In the genomic region with DNA sequence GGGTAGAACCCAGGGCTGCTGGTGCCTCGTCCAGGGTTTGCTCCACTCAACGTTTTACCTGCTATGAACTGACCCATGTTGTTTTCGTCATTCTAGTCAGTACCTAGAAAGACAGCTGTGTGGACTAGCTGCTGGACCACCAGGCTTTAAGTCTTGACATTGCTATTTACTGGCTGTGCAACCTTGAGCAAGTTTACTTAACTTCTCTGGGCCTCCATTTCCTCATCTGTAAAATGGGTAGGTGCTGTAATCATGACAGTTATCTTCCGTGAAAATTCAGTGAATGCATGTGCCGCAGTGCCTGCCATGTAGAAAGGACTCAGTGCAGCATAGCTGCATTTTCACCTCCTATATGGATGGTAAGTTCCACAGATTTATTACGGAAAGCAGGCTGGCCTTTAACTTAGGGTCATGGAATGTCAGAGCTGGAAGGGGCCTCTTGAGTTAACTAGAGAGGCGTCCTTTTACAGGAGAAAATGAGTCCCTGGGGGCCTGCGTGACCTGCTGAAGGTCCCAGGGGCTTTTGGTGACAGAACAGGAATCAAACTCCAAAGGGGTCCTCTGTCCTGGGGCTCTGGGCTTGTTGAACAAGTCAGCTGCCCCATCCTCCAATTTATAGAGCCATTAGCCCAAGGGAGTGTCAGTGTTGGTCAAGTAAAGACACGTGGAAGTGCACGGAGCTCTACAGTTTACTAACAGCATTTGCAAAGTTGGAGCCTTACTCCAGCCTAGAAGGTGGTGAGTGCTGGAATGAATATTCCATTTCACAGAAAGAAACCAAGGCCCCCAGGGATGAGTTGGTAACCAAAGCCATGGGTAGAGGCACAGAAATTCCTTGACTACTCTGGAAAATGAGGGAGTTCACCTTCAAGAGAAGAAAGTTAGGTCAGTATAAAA, we compare ENCODE assay signal across 11 cellular contexts. TPM values are rescaled to one million over a fixed set of nuclear protein-coding genes. Genes with fewer than 3 reads are reported as not detected.
DNase-seq lines count a peak whose midpoint lies in the region; ATAC-seq and TF ChIP-seq lines count a peak whose summit lies in the region.
"Had no signal": no experiment of that assay in that cellular context is flagged by ENCODE, and none has a peak within 500 bp of the region (broad histone marks: within the 10 kb centered on the region; RNA-seq: fewer than 3 reads in every experiment).

No MANE protein-coding gene starts in this region.

- no peak for TF ChIP-seq POLR2A in gastroesophageal sphincter (IDR thresholded peaks at IDR 0.05)

- H3K9me3 ChIP-seq in SJSA1 (replicated peaks): no peaks in the 10 kb centered on the region
- no peaks in the 10 kb centered on the region for H3K9me3 ChIP-seq in gastroesophageal sphincter

- no peak for TF ChIP-seq EP300 in gastroesophageal sphincter (IDR thresholded peaks at IDR 0.05)

- H3K27ac Mint-ChIP-seq in progenitor cell of endocrine pancreas: peak overlapping the region; percentile 98
- H3K27ac Mint-ChIP-seq: memory B cell had no signal

- TF ChIP-seq CTCF in C4-2B (conservative IDR thresholded peaks at IDR 0.05) (no peak), gastroesophageal sphincter (IDR thresholded peaks at IDR 0.05) (no peak), progenitor cell of endocrine pancreas (IDR thresholded peaks at IDR 0.05; ENCODE audit: unreplicated experiment) (no peak)

- H3K27ac ChIP-seq in C4-2B (peak overlapping the region; percentile 94), SJSA1 (peak overlapping the region; percentile 92), gastroesophageal sphincter (peak overlapping the region; percentile 75 to 99 (median 97))

- peaks cover 51% of the 10 kb centered on the region for H3K4me1 Mint-ChIP-seq in progenitor cell of endocrine pancreas (ENCODE audit: low read depth)
- H3K4me1 Mint-ChIP-seq: central memory CD8-positive, alpha-beta T cell had no signal

- H3K4me3 ChIP-seq in SJSA1 (no peak overlapping the region), gastroesophageal sphincter (no peak overlapping the region)

- DNase-seq in SJSA1 (ENCODE audit: low read depth in 1 of 2, low spot score in 2 of 2) (no peak), progenitor cell of endocrine pancreas (ENCODE audit: low spot score, unreplicated experiment) (no peak), T-helper 9 cell (no peak)

- no peaks in the 10 kb centered on the region for H3K36me3 Mint-ChIP-seq in progenitor cell of endocrine pancreas (ENCODE audit: insufficient read depth)
- H3K36me3 Mint-ChIP-seq: memory B cell had no signal

- ATAC-seq in gastroesophageal sphincter (no peak), HG03442 (IDR thresholded peaks at IDR 0.05; ENCODE audit: unreplicated experiment) (no peak), GM18502 (IDR thresholded peaks at IDR 0.05; ENCODE audit: poor library complexity, unreplicated experiment) (no peak), GM21737 (IDR thresholded peaks at IDR 0.05; ENCODE audit: unreplicated experiment) (no peak)

- H3K36me3 ChIP-seq in SJSA1: no peaks in the 10 kb centered on the region
- H3K36me3 ChIP-seq in gastroesophageal sphincter: no peaks in the 10 kb centered on the region

- H3K4me3 Mint-ChIP-seq in progenitor cell of endocrine pancreas (ENCODE audit: low read depth): no peak overlapping the region
- H3K4me3 Mint-ChIP-seq: central memory CD8-positive, alpha-beta T cell; memory B cell; T-helper 2 cell treated with Interferon-gamma antibody and Interleukin-4, amounts not matched to agents 5 μg/mL and 100 μg/mL, for 36 hours had no signal

- no peaks in the 10 kb centered on the region for H3K27me3 Mint-ChIP-seq in progenitor cell of endocrine pancreas
- H3K27me3 Mint-ChIP-seq: central memory CD8-positive, alpha-beta T cell; memory B cell had no signal

- H3K27me3 ChIP-seq in SJSA1 (replicated peaks) (no peaks in the 10 kb centered on the region), gastroesophageal sphincter (no peaks in the 10 kb centered on the region)

- H3K9me3 Mint-ChIP-seq in progenitor cell of endocrine pancreas (ENCODE audit: low read depth): no peaks in the 10 kb centered on the region
- H3K9me3 Mint-ChIP-seq: central memory CD8-positive, alpha-beta T cell; memory B cell; T-helper 2 cell treated with Interferon-gamma antibody and Interleukin-4, amounts not matched to agents 5 μg/mL and 100 μg/mL, for 36 hours had no signal

- 62 to 68% methylated on average over 6 to 7 of the region's 10 CpGs for WGBS in gastroesophageal sphincter (ENCODE audit: low coverage in 1 of 2), 2 donors

- H3K4me1 ChIP-seq in SJSA1 (replicated peaks) (peaks cover 72% of the 10 kb centered on the region), gastroesophageal sphincter (peaks cover 42 to 93% (median 67%) of the 10 kb centered on the region in 3 donors)

RNA-seq across cellular contexts. Expression of gene MALAT1, which starts 12.0 kb away (rescaled TPM):
- 1,620 and 2,210 TPM in 2 replicates for total RNA-seq in SJSA1 (2014; rRNA removed; shearing (Covaris generic))
- total RNA-seq in gastroesophageal sphincter (over 10,000 TPM in 2 of 4 donors, 1,000 to 10,000 TPM in 2; 2,194 to 20,520 (median 8,164) TPM), progenitor cell of endocrine pancreas (16,546 and 17,116 TPM in 2 replicates)

RNA-seq across cellular contexts. Expression of gene SCYL1, which starts 38.1 kb away (rescaled TPM):
- 103 and 130 TPM in 2 replicates for total RNA-seq in SJSA1 (2014; rRNA removed; shearing (Covaris generic))
- total RNA-seq in gastroesophageal sphincter (10 to 100 TPM; 70.6 to 97.6 (median 89.2) TPM), progenitor cell of endocrine pancreas (61.4 and 66.3 TPM in 2 replicates)
